8 cellular contexts compared by ENCODE assay signal in genomic region chr13:77325371-77325941, GRCh38. TPM values are rescaled to one million over a fixed set of nuclear protein-coding genes. Genes with fewer than 3 reads are reported as not detected.
A peak's percentile ranks its signal among the peaks of the same experiment; 100 is the strongest.
DNase-seq lines count a peak whose midpoint lies in the region; ATAC-seq and TF ChIP-seq lines count a peak whose summit lies in the region.

No MANE protein-coding gene starts in this region.

- H3K14ac ChIP-seq in trophoblast cell (ENCODE audit: low read length) = no peak overlapping the region

- H2BK12ac ChIP-seq in trophoblast cell (ENCODE audit: low read length) = no peak overlapping the region

- no peak overlapping the region for H2AK5ac ChIP-seq in trophoblast cell (ENCODE audit: low read length)

- H3K9me3 ChIP-seq in left ventricle myocardium inferior (replicated peaks) = no peaks in the 10 kb centered on the region
- H3K9me3 ChIP-seq in fibroblast of lung (ENCODE audit: control insufficient read depth, insufficient read depth, low read depth, low read length) = no peaks in the 10 kb centered on the region
- no peaks in the 10 kb centered on the region for H3K9me3 ChIP-seq in trophoblast cell (ENCODE audit: insufficient read depth, low read depth, low read length)

- H3K18ac ChIP-seq in trophoblast cell (ENCODE audit: low read length) = no peak overlapping the region

- TF ChIP-seq CTCF in left ventricle myocardium inferior (IDR thresholded peaks at IDR 0.05; ENCODE audit: borderline replicate concordance) = no peak
- TF ChIP-seq CTCF in fibroblast of lung (conservative IDR thresholded peaks at IDR 0.05 in 1 of 2, IDR thresholded peaks at IDR 0.05 in 1 of 2; ENCODE audit: low read depth in 1 of 2, low read length in 2 of 2) = no peak

- no peaks in the 10 kb centered on the region for H4K20me1 ChIP-seq in fibroblast of lung (ENCODE audit: control insufficient read depth, extremely low read depth, insufficient read depth, low read length)

- H3K27me3 ChIP-seq in left ventricle myocardium inferior (ENCODE audit: low read depth) (no peaks in the 10 kb centered on the region), fibroblast of lung (ENCODE audit: control insufficient read depth, insufficient read depth, low read length) (no peaks in the 10 kb centered on the region), trophoblast cell (ENCODE audit: insufficient read depth, low read length) (no peaks in the 10 kb centered on the region)

- H3K4me1 ChIP-seq in left ventricle myocardium inferior = peaks cover 93% of the 10 kb centered on the region
- peaks cover 7% of the 10 kb centered on the region for H3K4me1 ChIP-seq in fibroblast of lung (ENCODE audit: control insufficient read depth, extremely low read depth, insufficient read depth, low read length)
- peaks cover 2 to 8% of the 10 kb centered on the region in 2 experiments for H3K4me1 ChIP-seq in trophoblast cell (ENCODE audit: control insufficient read depth in 1 of 2, insufficient read depth in 2 of 2, low read length in 2 of 2)

- H2BK5ac ChIP-seq in trophoblast cell (ENCODE audit: low read depth, low read length, poor library complexity) = no peak overlapping the region

- no peak overlapping the region for H3K23ac ChIP-seq in trophoblast cell (ENCODE audit: low read length)

- H3K4me3 ChIP-seq in left ventricle myocardium inferior (peak overlapping the region; percentile 93), fibroblast of lung (replicated peaks in 1 of 4; ENCODE audit: control extremely low read depth in 1 of 4, insufficient read depth in 1 of 4, low read depth in 3 of 4, low read length in 4 of 4) (peak overlapping the region; percentile 77 to 93 (median 86)), trophoblast cell (ENCODE audit: low read depth, low read length) (no peak overlapping the region)

- DNase-seq in left ventricle myocardium inferior (no peak), Right ventricle myocardium inferior (ENCODE audit: missing footprints) (no peak), SW480 (ENCODE audit: low spot score) (peak; percentile 14), fibroblast of lung (ENCODE audit: low read depth in 2 of 2) (peak; percentile 6 to 28), trophoblast cell (peak in 1 of 2 donors; percentile 9), DMS153 treated with DMSO at 0.1 percent for 48 hours (lab: John Stamatoyannopoulos, UW; ENCODE audit: unreplicated experiment) (no peak), SW 1271 (lab: John Stamatoyannopoulos, UW) (no peak)

- no peak overlapping the region for H3K4ac ChIP-seq in trophoblast cell (ENCODE audit: low read depth, low read length)

- H2AFZ ChIP-seq in fibroblast of lung (ENCODE audit: low read length) = peak overlapping the region; percentile 77
- H2AFZ ChIP-seq in trophoblast cell (ENCODE audit: insufficient read depth, low read length, poor library complexity) = no peak overlapping the region

- peak overlapping the region; percentile 16 for H3K9ac ChIP-seq in fibroblast of lung (ENCODE audit: insufficient read depth, low read length)
- no peak overlapping the region for H3K9ac ChIP-seq in trophoblast cell (ENCODE audit: low read length)

- peaks cover 8% of the 10 kb centered on the region for H3K79me1 ChIP-seq in trophoblast cell (ENCODE audit: low read length)

- H3K27ac ChIP-seq in left ventricle myocardium inferior (replicated peaks) (peak overlapping the region; percentile 65), fibroblast of lung (ENCODE audit: insufficient read depth, low read length) (peak overlapping the region; percentile 82), trophoblast cell (ENCODE audit: low read depth, low read length) (no peak overlapping the region)

- H3K4me2 ChIP-seq in fibroblast of lung (ENCODE audit: extremely low read depth, insufficient read depth, low read length) = peak overlapping the region; percentile 73
- peak overlapping the region; percentile 100 for H3K4me2 ChIP-seq in trophoblast cell (ENCODE audit: low read length)

- H3K79me2 ChIP-seq in fibroblast of lung (ENCODE audit: control insufficient read depth, insufficient read depth, low read length) = peaks cover 58% of the 10 kb centered on the region
- H3K79me2 ChIP-seq in trophoblast cell (ENCODE audit: control insufficient read depth, insufficient read depth, low read length, poor library complexity) = peaks cover 8% of the 10 kb centered on the region

- ATAC-seq in Right ventricle myocardium inferior = no peak
- ATAC-seq in HG02798 (IDR thresholded peaks at IDR 0.05; ENCODE audit: poor library complexity, unreplicated experiment) = no peak

- no CpG with 5 or more reads among the region's 11 CpGs for whole genome bisulfite sequencing in trophoblast cell (ENCODE audit: extremely low coverage, insufficient coverage, insufficient read length)

- intact Hi-C loops in left ventricle myocardium inferior (cut with micrococcal nuclease) = no loop called here
- intact Hi-C loops in Right ventricle myocardium inferior (cut with DNase I) = loop anchor here (5.0 to 10.0 kb wide), 4 partner anchors 43 to 369 kb away; partner anchors contain the start of genes FBXL3 and SLAIN1

- no peak overlapping the region for H4K12ac ChIP-seq in trophoblast cell (ENCODE audit: low read depth, low read length)

- H3K36me3 ChIP-seq in left ventricle myocardium inferior (no peaks in the 10 kb centered on the region), fibroblast of lung (ENCODE audit: control insufficient read depth, insufficient read depth, low read length) (no peaks in the 10 kb centered on the region), trophoblast cell (ENCODE audit: control insufficient read depth in 1 of 2, insufficient read depth in 2 of 2, low read length in 2 of 2) (no peaks in the 10 kb centered on the region)

- H2BK120ac ChIP-seq in trophoblast cell (ENCODE audit: insufficient read depth, low read length, poor library complexity) = no peak overlapping the region

- no peak overlapping the region for H4K8ac ChIP-seq in trophoblast cell (ENCODE audit: low read depth, low read length)

- no peak overlapping the region for H4K91ac ChIP-seq in trophoblast cell (ENCODE audit: low read depth, low read length)

RNA-seq across cellular contexts. Expression of gene MYCBP2, which starts 1.4 kb away (rescaled TPM):
- total RNA-seq in left ventricle myocardium inferior (42.2 TPM), Right ventricle myocardium inferior (40.7 TPM), fibroblast of lung (62.1 and 95.9 TPM in 2 replicates)
- polyA plus RNA-seq in fibroblast of lung = 32.5 and 38.8 TPM in 2 replicates
- 36.4 and 40.9 TPM in 2 replicates for polyA plus RNA-seq in fibroblast of lung (2012)
- polyA minus RNA-seq in fibroblast of lung (ENCODE audit: low replicate concordance) = 33.3 and 47.8 TPM in 2 replicates
- polyA plus RNA-seq in trophoblast cell (2013) = 23.6 and 25.6 TPM in 2 replicates

Comparison
In these comparisons a context has a peak if more than half of its experiments do, and no peak if none do; other contexts are left out.
1. DNase-seq: peak in SW480 (single experiment) and fibroblast of lung (2 of 2); none in left ventricle myocardium inferior (single experiment), Right ventricle myocardium inferior (single experiment), DMS153 treated with DMSO at 0.1 percent for 48 hours (single experiment) and SW 1271 (0 of 2).